10 cellular contexts compared by ENCODE assay signal in the genomic region with DNA sequence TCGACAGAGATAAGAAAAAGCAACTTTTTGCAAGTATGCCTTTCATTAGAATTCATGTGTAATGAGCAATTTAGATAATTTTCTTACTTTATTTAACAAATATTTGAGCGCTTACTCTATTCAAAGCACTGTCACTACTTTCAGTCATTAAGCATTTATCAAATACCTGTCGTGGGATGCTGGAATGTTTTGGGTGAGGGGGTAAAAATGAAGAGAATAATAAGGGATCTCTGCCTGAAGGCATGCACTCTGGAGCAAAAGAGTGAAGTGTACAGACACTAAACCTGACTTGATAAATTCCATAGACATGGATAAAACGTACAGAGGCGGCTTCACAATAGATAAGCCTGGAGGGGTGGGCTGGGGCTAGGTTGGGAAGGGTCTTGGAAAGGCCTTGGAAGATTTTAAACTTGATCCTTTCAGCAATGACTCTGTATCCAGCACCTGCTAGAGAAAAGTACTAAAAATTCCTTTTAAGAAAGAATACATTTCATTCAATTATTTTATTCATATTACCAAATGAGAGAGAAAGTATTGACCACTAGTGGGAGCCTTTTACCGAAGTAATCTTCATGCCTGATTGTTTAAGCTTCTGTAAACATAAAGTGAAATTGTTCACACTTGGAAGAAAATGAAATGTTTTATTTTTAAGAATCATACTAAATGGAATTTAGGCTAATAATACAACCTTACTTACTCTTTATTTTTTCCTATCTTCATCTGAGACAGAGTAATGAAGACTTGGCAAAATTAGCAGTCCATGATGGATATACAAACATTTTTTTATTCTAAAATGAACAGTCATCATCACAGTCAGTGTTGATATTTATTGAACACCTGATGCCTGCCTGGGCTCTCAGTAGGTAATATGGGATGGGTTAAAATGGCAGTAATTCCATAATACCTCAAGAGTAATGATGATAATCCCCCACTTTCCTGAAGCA.
A peak's percentile ranks its signal among the peaks of the same experiment; 100 is the strongest.
DNase-seq lines count a peak whose midpoint lies in the region; ATAC-seq, FAIRE-seq and TF ChIP-seq lines count a peak whose summit lies in the region.
"Had no signal": no experiment of that assay in that cellular context is flagged by ENCODE, and none has a peak within 500 bp of the region (broad histone marks: within the 10 kb centered on the region; RNA-seq: fewer than 3 reads in every experiment).

No MANE protein-coding gene starts in this region.

- H3K27me3 ChIP-seq in Loucy (ENCODE audit: insufficient read depth, low read length, poor library complexity, severe bottlenecking), result no peaks in the 10 kb centered on the region
- H3K27me3 ChIP-seq: neutrophil, SJSA1 had no signal

- H3K4me2 ChIP-seq in Loucy (ENCODE audit: low read depth, low read length, poor library complexity, severe bottlenecking), result peak overlapping the region; percentile 43

- H3K9me3 Mint-ChIP-seq in glutamatergic neuron (ENCODE audit: unreplicated experiment), result peaks cover 2% of the 10 kb centered on the region
- H3K9me3 Mint-ChIP-seq in stimulated activated memory B cell treated with anti-CD40 and anti-IgM and Interleukin-4, amounts not matched to agents 10 μg/mL and 1 μg/mL and 100 μg/mL, for 72 hours, result no peaks in the 10 kb centered on the region
- peaks cover 3% of the 10 kb centered on the region for H3K9me3 Mint-ChIP-seq in activated CD4-positive, alpha-beta memory T cell treated with anti-CD3 and anti-CD28 coated beads for 36 hours

- H3K9me2 ChIP-seq in Loucy (replicated peaks; ENCODE audit: low read depth, low read length), result no peaks in the 10 kb centered on the region

- peaks cover 5% of the 10 kb centered on the region for H3K36me3 Mint-ChIP-seq in glutamatergic neuron (ENCODE audit: unreplicated experiment)
- no peaks in the 10 kb centered on the region for H3K36me3 Mint-ChIP-seq in stimulated activated memory B cell treated with anti-CD40 and anti-IgM and Interleukin-4, amounts not matched to agents 10 μg/mL and 1 μg/mL and 100 μg/mL, for 72 hours
- H3K36me3 Mint-ChIP-seq in activated CD4-positive, alpha-beta memory T cell treated with anti-CD3 and anti-CD28 coated beads for 36 hours, result no peaks in the 10 kb centered on the region

- ATAC-seq in stimulated activated memory B cell treated with anti-CD40 and anti-IgM and Interleukin-4, amounts not matched to agents 10 μg/mL and 1 μg/mL and 100 μg/mL, for 72 hours, result no peak

- H3K79me2 ChIP-seq in Loucy (ENCODE audit: insufficient read depth, low read length), result peaks cover 3% of the 10 kb centered on the region; the same call in 1 of the 2 replicates

- H3K4me3 Mint-ChIP-seq in glutamatergic neuron (ENCODE audit: unreplicated experiment), result no peak overlapping the region
- H3K4me3 Mint-ChIP-seq in stimulated activated memory B cell treated with anti-CD40 and anti-IgM and Interleukin-4, amounts not matched to agents 10 μg/mL and 1 μg/mL and 100 μg/mL, for 72 hours, result no peak overlapping the region
- no peak overlapping the region for H3K4me3 Mint-ChIP-seq in activated CD4-positive, alpha-beta memory T cell treated with anti-CD3 and anti-CD28 coated beads for 36 hours

- no peak overlapping the region for H3K4me3 ChIP-seq in Loucy (ENCODE audit: low read length, poor library complexity, severe bottlenecking)
- H3K4me3 ChIP-seq: SJSA1 had no signal

- no peaks in the 10 kb centered on the region for H3K4me1 ChIP-seq in Loucy (ENCODE audit: insufficient read depth, low read length, poor library complexity, severe bottlenecking)
- H3K4me1 ChIP-seq: SJSA1 had no signal

- H4K20me1 ChIP-seq in Loucy (ENCODE audit: insufficient read depth, low read length, poor library complexity, severe bottlenecking), result no peaks in the 10 kb centered on the region

- no peaks in the 10 kb centered on the region for H3K27me3 Mint-ChIP-seq in glutamatergic neuron (ENCODE audit: unreplicated experiment)
- no peaks in the 10 kb centered on the region for H3K27me3 Mint-ChIP-seq in stimulated activated memory B cell treated with anti-CD40 and anti-IgM and Interleukin-4, amounts not matched to agents 10 μg/mL and 1 μg/mL and 100 μg/mL, for 72 hours
- no peaks in the 10 kb centered on the region for H3K27me3 Mint-ChIP-seq in activated CD4-positive, alpha-beta memory T cell treated with anti-CD3 and anti-CD28 coated beads for 36 hours

- intact Hi-C loops in activated CD4-positive, alpha-beta memory T cell treated with anti-CD3 and anti-CD28 coated beads for 36 hours (cut with micrococcal nuclease), result loop anchor here (1.0 to 10.0 kb wide), 9 partner anchors 101 to 1866 kb away; a partner anchor contains a TSS

- no peak overlapping the region for H3K27ac Mint-ChIP-seq in glutamatergic neuron (ENCODE audit: unreplicated experiment)
- no peak overlapping the region for H3K27ac Mint-ChIP-seq in stimulated activated memory B cell treated with anti-CD40 and anti-IgM and Interleukin-4, amounts not matched to agents 10 μg/mL and 1 μg/mL and 100 μg/mL, for 72 hours
- no peak overlapping the region for H3K27ac Mint-ChIP-seq in activated CD4-positive, alpha-beta memory T cell treated with anti-CD3 and anti-CD28 coated beads for 36 hours

- peak overlapping the region; percentile 80; the same call in 1 of the 2 replicates for H2AFZ ChIP-seq in Loucy (ENCODE audit: low read length)

- POLR2A ChIA-PET in activated CD4-positive, alpha-beta memory T cell treated with anti-CD3 and anti-CD28 coated beads for 36 hours (lab: Charles Lee), result no interaction called here

- no peaks in the 10 kb centered on the region for H3F3A ChIP-seq in Loucy (ENCODE audit: low read depth)

- H3K9me3 ChIP-seq in Loucy (ENCODE audit: insufficient read depth, low read depth, low read length), result no peaks in the 10 kb centered on the region
- H3K9me3 ChIP-seq: neutrophil, SJSA1 had no signal

- DNase-seq in EL, result peak; percentile 33
- no peak for DNase-seq in glutamatergic neuron
- DNase-seq in NK-92 treated with Interleukin-12 subunit alpha and Interleukin-12 subunit beta, amount 100 ng/mL, for 24 hours (lab: John Stamatoyannopoulos, UW), result no peak
- DNase-seq in ureter (ENCODE audit: low spot score), result no peak
- DNase-seq in activated CD4-positive, alpha-beta memory T cell treated with anti-CD3 and anti-CD28 coated beads for 36 hours, result no peak

- H3K9ac ChIP-seq in Loucy (ENCODE audit: low read depth, low read length, poor library complexity, severe bottlenecking), result no peak overlapping the region

- H3K4me1 Mint-ChIP-seq in glutamatergic neuron (ENCODE audit: low read depth, unreplicated experiment), result no peaks in the 10 kb centered on the region
- peaks cover 5% of the 10 kb centered on the region for H3K4me1 Mint-ChIP-seq in stimulated activated memory B cell treated with anti-CD40 and anti-IgM and Interleukin-4, amounts not matched to agents 10 μg/mL and 1 μg/mL and 100 μg/mL, for 72 hours
- no peaks in the 10 kb centered on the region for H3K4me1 Mint-ChIP-seq in activated CD4-positive, alpha-beta memory T cell treated with anti-CD3 and anti-CD28 coated beads for 36 hours (ENCODE audit: low read depth)

- peak; percentile 79 for TF ChIP-seq CTCF in Loucy (conservative IDR thresholded peaks at IDR 0.05; ENCODE audit: low read length)
- peak; percentile 30 for TF ChIP-seq CTCF in glutamatergic neuron (IDR thresholded peaks at IDR 0.05; ENCODE audit: partially characterized antibody, unreplicated experiment)

- no peaks in the 10 kb centered on the region for H3K36me3 ChIP-seq in Loucy (ENCODE audit: insufficient read depth, low read length)
- H3K36me3 ChIP-seq: neutrophil had no signal

- CTCF ChIA-PET in activated CD4-positive, alpha-beta memory T cell treated with anti-CD3 and anti-CD28 coated beads for 36 hours (lab: Charles Lee), result interaction anchor here (0.7 to 4.8 kb wide), 16 partner anchors 10 to 935 kb away, joined by 3 to 30 read pairs (median 4); a partner anchor contains a TSS

- FAIRE-seq in TTC549 (lab: Jason Lieb, UNC), result peak; percentile 79
